In the genomic region with DNA sequence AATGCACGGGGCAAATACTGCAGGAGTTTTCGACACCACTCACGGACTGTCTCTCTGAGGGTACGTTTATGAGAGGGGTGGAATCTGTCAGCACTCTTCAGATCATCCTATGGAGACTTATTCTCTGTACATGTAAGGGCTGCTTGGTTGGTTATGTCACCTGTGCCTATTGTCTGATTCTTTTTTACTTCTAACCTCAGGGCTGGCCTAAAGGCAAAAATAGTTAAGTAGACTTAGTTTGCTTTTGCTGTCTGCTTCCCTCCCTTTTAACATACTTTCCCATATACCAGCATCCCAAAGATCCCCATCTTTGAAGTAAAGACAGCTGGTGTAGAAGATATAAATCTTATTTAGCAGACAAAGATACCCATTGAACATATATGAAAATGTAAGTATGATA, we compare ENCODE assay signal across 24 cellular contexts.
"Had no signal": no experiment of that assay in that cellular context is flagged by ENCODE, and none has a peak within 500 bp of the region (broad histone marks: within the 10 kb centered on the region; RNA-seq: fewer than 3 reads in every experiment).

No MANE protein-coding gene starts in this region.

- DNase-seq: activated B cell treated with CpG ODN at 0.5 μM for 24 hours; activated CD4-positive, alpha-beta memory T cell treated with anti-CD3 and anti-CD28 coated beads for 36 hours; activated CD4-positive, alpha-beta T cell treated with anti-CD3 and anti-CD28 coated beads for 4 hours; activated CD4-positive, alpha-beta T cell treated with anti-CD3 and anti-CD28 coated beads, Interleukin-2, amount 10 ng/mL, durations not matched to agents 24 days and 14 days; activated CD4-positive, alpha-beta T cell treated with anti-CD3 and anti-CD28 coated beads, Interleukin-2, amount 50 U/mL, for 1 hour; activated CD4-positive, alpha-beta T cell treated with anti-CD3 and anti-CD28 coated beads, Interleukin-2, amount 50 U/mL, for 4 hours; activated CD4-positive, CD25-positive, alpha-beta regulatory T cell treated with anti-CD3 and anti-CD28 coated beads, Interleukin-2, amount 50 U/mL, for 72 hours; activated CD8-positive, alpha-beta memory T cell treated with anti-CD3 and anti-CD28 coated beads, Interleukin-2, amount 50 U/mL, for 4 hours; activated CD8-positive, alpha-beta T cell treated with anti-CD3 and anti-CD28 coated beads for 36 hours; activated effector memory CD4-positive, alpha-beta T cell treated with Interleukin-2 at 50 U/mL for 16 hours; activated gamma-delta T cell; activated naive CD4-positive, alpha-beta T cell treated with anti-CD3 and anti-CD28 coated beads, Interleukin-2, amount 10 ng/mL, durations not matched to agents 7 days and 5 days; activated naive CD4-positive, alpha-beta T cell treated with Interleukin-2 at 50 U/mL for 16 hours; activated naive CD8-positive, alpha-beta T cell treated with anti-CD3 and anti-CD28 coated beads, Interleukin-2, amount 10 ng/mL, durations not matched to agents 7 days and 5 days; activated naive CD8-positive, alpha-beta T cell treated with anti-CD3 and anti-CD28 coated beads, Interleukin-2, amount 50 U/mL, for 24 hours; activated T-cell treated with anti-CD3 and anti-CD28 coated beads for 4 hours; activated T-cell treated with anti-CD3 and anti-CD28 coated beads, Interleukin-2, amount 50 U/mL, for 1 hour; activated T-cell treated with anti-CD3 and anti-CD28 coated beads, Interleukin-2, amount 50 U/mL, for 4 hours; amygdala; anterior cingulate cortex; caudate nucleus; cerebellar nuclear complex; T-helper 2 cell; T-helper 9 cell had no signal

- ATAC-seq: activated CD8-positive, alpha-beta T cell treated with anti-CD3 and anti-CD28 coated beads for 36 hours; activated naive CD8-positive, alpha-beta T cell treated with anti-CD3 and anti-CD28 coated beads, Interleukin-2, amount 50 U/mL, for 24 hours; activated T-cell treated with anti-CD3 and anti-CD28 coated beads, Interleukin-2, amount 50 U/mL, for 4 hours had no signal
